In the genomic region with DNA sequence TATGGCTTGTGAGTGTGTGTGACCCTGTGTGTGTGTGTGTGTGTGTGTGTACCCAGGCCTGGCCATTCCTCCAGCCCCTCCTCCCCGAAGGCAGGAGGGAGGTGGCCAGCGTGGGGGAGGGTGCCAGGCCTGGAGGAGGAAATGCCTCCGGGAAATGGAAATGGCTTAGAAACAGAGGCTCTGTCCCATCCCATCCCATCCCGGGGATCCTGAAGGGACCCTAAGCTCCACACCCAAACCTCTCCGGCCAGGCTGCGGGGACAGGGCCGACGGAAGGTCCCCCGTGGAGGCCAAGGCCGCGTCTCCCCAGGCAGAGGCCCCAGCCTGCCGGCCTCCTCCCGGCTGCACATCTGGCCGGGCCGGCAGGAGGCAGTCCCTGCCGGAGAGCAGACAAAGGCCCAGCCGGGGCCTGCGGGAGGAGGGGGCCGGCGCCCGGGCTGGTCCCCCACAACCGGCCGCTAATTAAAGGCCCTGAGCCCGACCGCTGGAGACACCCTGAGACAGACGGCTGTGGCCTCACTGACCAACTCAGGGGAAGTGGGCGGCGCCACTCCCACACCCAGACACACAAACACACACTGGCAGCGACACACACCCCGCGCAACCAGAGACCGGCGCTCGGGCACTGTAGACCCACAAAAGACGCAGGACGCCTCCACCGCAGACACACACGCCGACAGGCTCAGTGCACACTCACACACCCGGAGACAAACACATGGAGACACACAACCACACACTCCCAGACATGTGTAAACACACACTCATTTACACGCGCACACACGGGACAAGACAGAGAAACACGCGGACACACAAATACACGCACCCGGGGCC, we compare ENCODE assay signal across 8 cellular contexts. TPM values are rescaled to one million over a fixed set of nuclear protein-coding genes. Genes with fewer than 3 reads are reported as not detected.
DNase-seq lines count a peak whose midpoint lies in the region; ATAC-seq and TF ChIP-seq lines count a peak whose summit lies in the region.

No MANE protein-coding gene starts in this region.

- H3K27ac ChIP-seq in CD8-positive, alpha-beta memory T cell (ENCODE audit: low read depth, low read length) = no peak overlapping the region

- no peaks in the 10 kb centered on the region for H3K9me3 ChIP-seq in CD8-positive, alpha-beta memory T cell (ENCODE audit: low read length)

- peak overlapping the region; percentile 90 to 100 (median 97) for H3K4me3 Mint-ChIP-seq in CD8-positive, alpha-beta memory T cell
- peak overlapping the region; percentile 90 for H3K4me3 Mint-ChIP-seq in chondrocyte (ENCODE audit: unreplicated experiment)

- H3K27me3 ChIP-seq in CD8-positive, alpha-beta memory T cell (ENCODE audit: insufficient read depth, low read length, poor library complexity, severe bottlenecking) = no peaks in the 10 kb centered on the region

- peak; percentile 71 for TF ChIP-seq CTCF in chondrocyte (IDR thresholded peaks at IDR 0.05)

- H3K4me1 Mint-ChIP-seq in CD8-positive, alpha-beta memory T cell = peaks cover 25 to 48% (median 35%) of the 10 kb centered on the region in 3 donors
- H3K4me1 Mint-ChIP-seq in chondrocyte (ENCODE audit: low read depth) = peaks cover 42% of the 10 kb centered on the region

- intact Hi-C loops in left colon (cut with DNase I, micrococcal nuclease) = no loop called here

- H3K27ac Mint-ChIP-seq in CD8-positive, alpha-beta memory T cell = peak overlapping the region in 7 of 8 donors; percentile 74 to 99 (median 92)
- peak overlapping the region; percentile 90 for H3K27ac Mint-ChIP-seq in chondrocyte (ENCODE audit: unreplicated experiment)

- peak; percentile 77 for ATAC-seq in left colon
- ATAC-seq in stimulated activated naive CD8-positive, alpha-beta T cell treated with anti-CD3 and anti-CD28 coated beads, Interleukin-15, Interleukin-2, amounts not matched to agents 100 U/mL and 50 U/mL, for 24 hours = peak; percentile 31

- POLR2A ChIA-PET in CD8-positive, alpha-beta memory T cell (lab: Charles Lee) = no interaction called here

- peaks cover 0 to 2% (median 2%) of the 10 kb centered on the region in 5 donors for H3K9me3 Mint-ChIP-seq in CD8-positive, alpha-beta memory T cell
- H3K9me3 Mint-ChIP-seq in chondrocyte (ENCODE audit: low read depth) = no peaks in the 10 kb centered on the region

- H3K4me1 ChIP-seq in CD8-positive, alpha-beta memory T cell (ENCODE audit: insufficient read depth, low read length) = peaks cover 35% of the 10 kb centered on the region

- DNase-seq in CD8-positive, alpha-beta memory T cell = peak in 1 of 5 donors; percentile 25
- peak; percentile 58 for DNase-seq in NCI-H2227 (lab: John Stamatoyannopoulos, UW; ENCODE audit: unreplicated experiment)
- DNase-seq in chondrocyte (ENCODE audit: low spot score) = no peak
- peak; percentile 43 to 62 for DNase-seq in left colon
- peak; percentile 51 for DNase-seq in stimulated activated naive CD8-positive, alpha-beta T cell treated with anti-CD3 and anti-CD28 coated beads, Interleukin-15, Interleukin-2, amounts not matched to agents 100 U/mL and 50 U/mL, for 24 hours
- no peak for DNase-seq in mesenteric fat pad (ENCODE audit: low spot score)
- DNase-seq in DMS53 (lab: John Stamatoyannopoulos, UW) = no peak
- DNase-seq in RKO (ENCODE audit: low spot score) = no peak

- CTCF ChIA-PET in CD8-positive, alpha-beta memory T cell (lab: Charles Lee) = no interaction called here

- H3K36me3 Mint-ChIP-seq in CD8-positive, alpha-beta memory T cell = peaks cover 0 to 31% (median 0%) of the 10 kb centered on the region in 3 donors
- H3K36me3 Mint-ChIP-seq in chondrocyte (ENCODE audit: low read depth) = peaks cover 8% of the 10 kb centered on the region

- H3K4me3 ChIP-seq in CD8-positive, alpha-beta memory T cell (ENCODE audit: low read length) = peak overlapping the region; percentile 94

- no peaks in the 10 kb centered on the region for H3K36me3 ChIP-seq in CD8-positive, alpha-beta memory T cell (ENCODE audit: insufficient read depth, low read length)

- peaks cover 0 to 7% of the 10 kb centered on the region in 2 donors for H3K27me3 Mint-ChIP-seq in CD8-positive, alpha-beta memory T cell
- no peaks in the 10 kb centered on the region for H3K27me3 Mint-ChIP-seq in chondrocyte (ENCODE audit: low read depth)

RNA-seq across cellular contexts. Expression of a gene that starts 1.1 kb away (rescaled TPM):
- 10 to 100 TPM; 13.2 to 16.2 TPM for total RNA-seq in CD8-positive, alpha-beta memory T cell
- polyA plus RNA-seq in CD8-positive, alpha-beta memory T cell = 1.3 TPM
- 69.3 to 100 TPM (median 73.6 TPM) in 3 replicates for total RNA-seq in chondrocyte
- 1 to 10 TPM; 4.2 to 8.9 TPM for total RNA-seq in left colon
- total RNA-seq in mesenteric fat pad = 19.0 TPM

RNA-seq across cellular contexts. Expression of a gene that starts 21.0 kb away (rescaled TPM):
- not detected for total RNA-seq in CD8-positive, alpha-beta memory T cell
- not detected for polyA plus RNA-seq in CD8-positive, alpha-beta memory T cell
- not detected in 3 replicates for total RNA-seq in chondrocyte
- not detected for total RNA-seq in left colon
- not detected for total RNA-seq in mesenteric fat pad

RNA-seq across cellular contexts. Expression of a gene that starts 32.2 kb away (rescaled TPM):
- total RNA-seq in CD8-positive, alpha-beta memory T cell = 10 to 100 TPM; 68.0 to 81.3 TPM
- 161 TPM for polyA plus RNA-seq in CD8-positive, alpha-beta memory T cell
- total RNA-seq in chondrocyte = 0.23 to 0.50 TPM in 2 of 3 replicates, not detected in the other
- 10 to 100 TPM in 1 of 2 donors, 1 to 10 TPM in 1; 5.4 to 12.1 TPM for total RNA-seq in left colon
- 47.7 TPM for total RNA-seq in mesenteric fat pad

Comparison
In these comparisons a context has a peak if more than half of its experiments do, and no peak if none do; other contexts are left out.
1. DNase-seq: peak in NCI-H2227 (single experiment), left colon (2 of 2) and stimulated activated naive CD8-positive, alpha-beta T cell treated with anti-CD3 and anti-CD28 coated beads, Interleukin-15, Interleukin-2, amounts not matched to agents 100 U/mL and 50 U/mL, for 24 hours (single experiment); none in chondrocyte (single experiment), mesenteric fat pad (single experiment), DMS53 (single experiment) and RKO (single experiment).